Comparison of ENCODE assay signal across 9 cellular contexts in the genomic region with DNA sequence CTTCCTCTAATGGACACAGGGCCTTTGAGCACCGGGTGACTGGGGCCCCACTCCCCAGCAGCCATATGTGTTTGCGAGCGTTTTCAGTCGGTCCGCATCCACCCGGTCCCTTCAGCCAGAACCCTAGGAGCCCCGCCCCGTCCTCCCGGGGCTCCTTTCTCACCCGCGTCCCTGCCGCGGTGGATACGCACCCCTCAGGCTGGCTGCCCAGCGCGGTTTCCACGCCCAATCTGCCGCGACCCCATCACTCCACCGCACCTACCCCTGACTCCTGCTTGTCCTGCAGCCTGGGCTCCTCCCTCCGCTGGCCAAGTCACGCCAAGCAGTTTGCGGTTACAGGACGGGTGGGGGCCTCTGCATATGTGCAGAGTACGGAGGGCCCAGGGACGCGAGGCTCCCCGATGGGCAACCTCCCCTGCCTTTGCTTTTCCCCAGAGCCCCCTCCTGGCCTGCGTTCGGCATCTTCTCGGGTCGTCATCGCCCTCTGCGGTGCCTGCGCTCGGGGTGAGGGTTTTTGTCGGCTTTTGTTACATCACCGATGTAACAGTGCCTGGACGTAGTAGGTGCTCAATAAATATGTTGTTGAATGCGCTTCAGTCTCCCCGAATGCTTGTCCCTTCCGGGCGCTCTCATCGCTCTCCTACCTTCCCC. TPM values are rescaled to one million over a fixed set of nuclear protein-coding genes. Genes with fewer than 3 reads are reported as not detected.
DNase-seq lines count a peak whose midpoint lies in the region; ATAC-seq, FAIRE-seq and TF ChIP-seq lines count a peak whose summit lies in the region.
"Had no signal": no experiment of that assay in that cellular context is flagged by ENCODE, and none has a peak within 500 bp of the region (broad histone marks: within the 10 kb centered on the region; RNA-seq: fewer than 3 reads in every experiment).

No MANE protein-coding gene starts in this region.

- H3K27me3 Mint-ChIP-seq in activated naive CD8-positive, alpha-beta T cell = no peaks in the 10 kb centered on the region

- TF ChIP-seq CTCF in D721Med (IDR thresholded peaks at IDR 0.05; ENCODE audit: insufficient read depth, missing control alignments) = no peak

- peaks cover 10% of the 10 kb centered on the region for H3K36me3 Mint-ChIP-seq in activated naive CD8-positive, alpha-beta T cell

- no peaks in the 10 kb centered on the region for H3K9me3 ChIP-seq in HUES48 (ENCODE audit: control insufficient read depth, insufficient read depth, low read length)
- no peaks in the 10 kb centered on the region for H3K9me3 ChIP-seq in skeletal muscle tissue (ENCODE audit: control insufficient read depth in 3 of 3, low read length in 3 of 3)

- peak overlapping the region; percentile 33 for H3K9ac ChIP-seq in HUES48 (ENCODE audit: low read depth, low read length)
- peak overlapping the region; percentile 63 to 88 (median 84) for H3K9ac ChIP-seq in skeletal muscle tissue (ENCODE audit: low read depth in 1 of 3, low read length in 3 of 3)

- H3K4me3 ChIP-seq in HUES48 (ENCODE audit: low read depth, low read length) = peak overlapping the region; percentile 69
- peak overlapping the region; percentile 47 to 86 (median 83) for H3K4me3 ChIP-seq in skeletal muscle tissue (ENCODE audit: low read length in 3 of 3)

- H3K27ac ChIP-seq in HUES48 (ENCODE audit: low read depth, low read length) = peak overlapping the region; percentile 21
- H3K27ac ChIP-seq in skeletal muscle tissue (ENCODE audit: low read depth, low read length) = peak overlapping the region; percentile 98

- H3K4me1 ChIP-seq in HUES48 (ENCODE audit: control insufficient read depth, insufficient read depth, low read length) = peaks cover 25% of the 10 kb centered on the region
- peaks cover 68 to 83% (median 72%) of the 10 kb centered on the region in 3 donors for H3K4me1 ChIP-seq in skeletal muscle tissue (ENCODE audit: control insufficient read depth in 3 of 3, insufficient read depth in 3 of 3, low read length in 3 of 3)

- no peaks in the 10 kb centered on the region for H3K9me3 Mint-ChIP-seq in activated naive CD8-positive, alpha-beta T cell (ENCODE audit: low read depth)

- no peak for FAIRE-seq in D721Med (lab: Jason Lieb, UNC)
- FAIRE-seq: TTC549 had no signal

- ATAC-seq in GM18867 (IDR thresholded peaks at IDR 0.05; ENCODE audit: unreplicated experiment) = peak; percentile 4

- H3K36me3 ChIP-seq in HUES48 (ENCODE audit: control insufficient read depth, insufficient read depth, low read length) = peaks cover 28% of the 10 kb centered on the region
- H3K36me3 ChIP-seq in skeletal muscle tissue (ENCODE audit: control insufficient read depth in 3 of 3, insufficient read depth in 3 of 3, low read length in 3 of 3) = peaks cover 19 to 21% (median 20%) of the 10 kb centered on the region in 3 donors

- H3K4me1 Mint-ChIP-seq in activated naive CD8-positive, alpha-beta T cell (ENCODE audit: low read depth) = peaks cover 49% of the 10 kb centered on the region

- H3K27ac Mint-ChIP-seq in activated naive CD8-positive, alpha-beta T cell = peak overlapping the region; percentile 77

- DNase-seq in hepatic stellate cell (ENCODE audit: low spot score) (peak; percentile 36), NCI-H187 (lab: John Stamatoyannopoulos, UW) (no peak), D721Med (ENCODE audit: insufficient read length, low spot score) (no peak), NCI-H774 (lab: John Stamatoyannopoulos, UW) (no peak)

- H3K4me3 Mint-ChIP-seq in activated naive CD8-positive, alpha-beta T cell = peak overlapping the region; percentile 86

- peaks cover 33% of the 10 kb centered on the region for H3K27me3 ChIP-seq in HUES48 (ENCODE audit: control insufficient read depth, insufficient read depth, low read length)
- H3K27me3 ChIP-seq in skeletal muscle tissue (ENCODE audit: control insufficient read depth in 3 of 3, insufficient read depth in 3 of 3, low read length in 3 of 3) = no peaks in the 10 kb centered on the region

RNA-seq across cellular contexts. Expression of gene TTYH2, which starts 1.0 kb away (rescaled TPM):
- total RNA-seq in skeletal muscle tissue = 34.4 TPM

RNA-seq across cellular contexts. Expression of gene RPL38, which starts 8.9 kb away (rescaled TPM):
- 4,876 TPM for total RNA-seq in skeletal muscle tissue
